In genomic region chr18:9902287-9902686, GRCh38 we compare ENCODE assay signal across 2 cellular contexts.
TF ChIP-seq lines count a peak whose summit lies in the region.
"Not testable (repeated sequence)": the region's sequence is repeated elsewhere in the genome, so short reads cannot be mapped to it uniquely, and the experiment has no call there.

No MANE protein-coding gene starts in this region.

TF ChIP-seq in K562, 482 proteins besides CTCF, POLR2A, EP300 and RAD21:
- 0 out of 2 replicates have a peak, but pooled peaks have one; percentile 34 for TF ChIP-seq CEBPG (CRISPR knock-in tag; IDR thresholded peaks at IDR 0.05)
- not testable (repeated sequence) for TF ChIP-seq CEBPG (tag; conservative IDR thresholded peaks at IDR 0.05 in 1 of 2, IDR thresholded peaks at IDR 0.05 in 1 of 2)
- TF ChIP-seq CEBPB (tag; IDR thresholded peaks at IDR 0.05), result peak; percentile 80

TF ChIP-seq in HepG2, 621 proteins besides CTCF, POLR2A, EP300 and RAD21:
- TF ChIP-seq CEBPB (IDR thresholded peaks at IDR 0.05; ENCODE audit: borderline replicate concordance, low read depth, low read length) (peak; percentile 76), CEBPG (CRISPR knock-in tag; IDR thresholded peaks at IDR 0.05) (peak; percentile 70)
- TF ChIP-seq, protein P1, sequence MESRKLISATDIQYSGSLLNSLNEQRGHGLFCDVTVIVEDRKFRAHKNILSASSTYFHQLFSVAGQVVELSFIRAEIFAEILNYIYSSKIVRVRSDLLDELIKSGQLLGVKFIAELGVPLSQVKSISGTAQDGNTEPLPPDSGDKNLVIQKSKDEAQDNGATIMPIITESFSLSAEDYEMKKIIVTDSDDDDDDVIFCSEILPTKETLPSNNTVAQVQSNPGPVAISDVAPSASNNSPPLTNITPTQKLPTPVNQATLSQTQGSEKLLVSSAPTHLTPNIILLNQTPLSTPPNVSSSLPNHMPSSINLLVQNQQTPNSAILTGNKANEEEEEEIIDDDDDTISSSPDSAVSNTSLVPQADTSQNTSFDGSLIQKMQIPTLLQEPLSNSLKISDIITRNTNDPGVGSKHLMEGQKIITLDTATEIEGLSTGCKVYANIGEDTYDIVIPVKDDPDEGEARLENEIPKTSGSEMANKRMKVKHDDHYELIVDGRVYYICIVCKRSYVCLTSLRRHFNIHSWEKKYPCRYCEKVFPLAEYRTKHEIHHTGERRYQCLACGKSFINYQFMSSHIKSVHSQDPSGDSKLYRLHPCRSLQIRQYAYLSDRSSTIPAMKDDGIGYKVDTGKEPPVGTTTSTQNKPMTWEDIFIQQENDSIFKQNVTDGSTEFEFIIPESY (CRISPR knock-in tag; IDR thresholded peaks at IDR 0.05), result 0 out of 2 replicates have a peak, but pooled peaks have one; percentile 33
